In genomic region chr4:73832651-73833237, GRCh38 we compare ENCODE assay signal across 1 cellular context.
TF ChIP-seq lines count a peak whose summit lies in the region.

No MANE protein-coding gene starts in this region.

TF ChIP-seq in K562, 482 proteins besides CTCF, POLR2A, EP300 and RAD21 (continued from another document and continues in another):
- TF ChIP-seq E2F6 (IDR thresholded peaks at IDR 0.05; ENCODE audit: borderline replicate concordance in 1 of 2, extremely low read depth in 1 of 2, insufficient read depth in 1 of 2, insufficient read length in 1 of 2, low read depth in 1 of 2, low read length in 1 of 2, poor library complexity in 1 of 2, severe bottlenecking in 1 of 2): no peak
- no peak for TF ChIP-seq CTCFL (IDR thresholded peaks at IDR 0.05; ENCODE audit: borderline replicate concordance, insufficient read depth, low read depth, low read length, poor library complexity, severe bottlenecking)
- no peak for TF ChIP-seq ELF4 (CRISPR knock-in tag; IDR thresholded peaks at IDR 0.05)
- peak; percentile 38; the same call in 1 of the 2 replicates for TF ChIP-seq RNF2 (IDR thresholded peaks at IDR 0.05)
- TF ChIP-seq HMGN3 (IDR thresholded peaks at IDR 0.05; ENCODE audit: borderline replicate concordance, extremely low read depth, insufficient read length, low read depth, low read length): peak; percentile 77
- peak; percentile 63; the same call in 1 of the 2 replicates for TF ChIP-seq HMBOX1 (IDR thresholded peaks at IDR 0.05)
- no peak for TF ChIP-seq SETDB1 (IDR thresholded peaks at IDR 0.05; ENCODE audit: low read length)
- no peak for TF ChIP-seq BCLAF1 (IDR thresholded peaks at IDR 0.05; ENCODE audit: borderline replicate concordance in 1 of 2, control insufficient read depth in 1 of 2, low read depth in 2 of 2, low read length in 1 of 2)
- no peak for TF ChIP-seq LARP7 (IDR thresholded peaks at IDR 0.05)
- peak; percentile 24; the same call in 1 of the 2 replicates for TF ChIP-seq ZFX (CRISPR knock-in tag; IDR thresholded peaks at IDR 0.05)
- peak; percentile 89 for TF ChIP-seq ARID3A (IDR thresholded peaks at IDR 0.05; ENCODE audit: borderline replicate concordance, low read depth, low read length)
- TF ChIP-seq C11orf30 (IDR thresholded peaks at IDR 0.05; ENCODE audit: low read depth): peak; percentile 99
- TF ChIP-seq GATA2 (CRISPR knock-in tag; IDR thresholded peaks at IDR 0.05): peak; percentile 88
- peak; percentile 46; the same call in 1 of the 2 replicates for TF ChIP-seq ZBTB40 (IDR thresholded peaks at IDR 0.05)
- no peak for TF ChIP-seq ZBTB40 (CRISPR knock-in tag; IDR thresholded peaks at IDR 0.05)
- no peak for TF ChIP-seq ZNF143 (CRISPR knock-in tag; IDR thresholded peaks at IDR 0.05)
- no peak for TF ChIP-seq KLF6 (CRISPR knock-in tag; IDR thresholded peaks at IDR 0.05; ENCODE audit: borderline replicate concordance)
- peak; percentile 33; the same call in 1 of the 2 replicates for TF ChIP-seq KHSRP (IDR thresholded peaks at IDR 0.05)
- TF ChIP-seq NR1H2 (CRISPR knock-in tag; IDR thresholded peaks at IDR 0.05): no peak
- 0 out of 2 replicates have a peak, but pooled peaks have one; percentile 9 for TF ChIP-seq BCOR (IDR thresholded peaks at IDR 0.05)
- TF ChIP-seq SMAD3 (CRISPR knock-in tag; conservative IDR thresholded peaks at IDR 0.05): 0 out of 2 replicates have a peak, but pooled peaks have one; percentile 2
- TF ChIP-seq GATAD2B (IDR thresholded peaks at IDR 0.05; ENCODE audit: borderline replicate concordance): peak; percentile 73; the same call in 1 of the 2 replicates
- TF ChIP-seq POLR2AphosphoS2 (IDR thresholded peaks at IDR 0.05; ENCODE audit: low read length): no peak
- no peak for TF ChIP-seq THAP12 (CRISPR knock-in tag; IDR thresholded peaks at IDR 0.05)
- no peak for TF ChIP-seq ZBTB43 (CRISPR knock-in tag; IDR thresholded peaks at IDR 0.05)
- no peak for TF ChIP-seq PRDM10 (IDR thresholded peaks at IDR 0.05; ENCODE audit: partially characterized antibody)
